ENCODE assay signal across 17 cellular contexts in the genomic region with DNA sequence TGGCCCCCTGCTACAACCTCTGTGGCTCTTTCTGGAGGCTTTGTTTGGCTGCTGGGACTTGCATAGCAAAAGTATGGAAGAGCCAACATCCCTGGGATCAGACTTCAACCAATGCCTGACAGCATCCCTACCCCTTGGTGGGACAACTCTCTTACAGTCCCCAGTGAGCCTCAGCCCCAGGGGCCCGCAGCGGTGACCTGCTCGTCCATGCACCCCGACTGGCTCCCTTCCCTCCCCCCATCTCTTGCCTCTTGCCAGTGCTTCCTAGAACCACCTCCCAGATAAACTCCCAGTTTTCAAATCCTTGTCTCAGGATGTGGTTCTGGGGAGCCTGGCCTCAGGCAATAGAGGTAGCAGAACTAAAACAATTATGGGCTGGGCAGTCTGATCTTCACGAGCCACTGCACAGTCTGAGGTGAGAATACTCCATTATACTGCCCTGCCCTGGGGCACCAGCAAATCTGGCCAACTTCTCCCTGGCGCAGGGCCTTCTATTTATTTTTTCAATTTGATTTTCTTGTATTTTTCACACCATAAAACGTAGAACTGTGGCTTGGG.
"Had no signal": no experiment of that assay in that cellular context is flagged by ENCODE, and none has a peak within 500 bp of the region (broad histone marks: within the 10 kb centered on the region; RNA-seq: fewer than 3 reads in every experiment).

No MANE protein-coding gene starts in this region.

- H3K4me1 Mint-ChIP-seq: stimulated activated memory B cell treated with anti-CD40 and anti-IgM and Interleukin-4, amounts not matched to agents 10 μg/mL and 1 μg/mL and 100 μg/mL, for 72 hours had no signal

- DNase-seq: effector memory CD8-positive, alpha-beta T cell; gastrocnemius medialis; heart right ventricle; hypothalamus; islet precursor cell; midbrain; nucleus accumbens; ovary; right cardiac atrium; stimulated activated CD4-positive, alpha-beta T cell treated with anti-CD3 and anti-CD28 coated beads, Interleukin-4, amount 100 ng/mL, for 1 hour; tibial artery; upper lobe of left lung; uterus had no signal

- H3K4me3 Mint-ChIP-seq: dendritic cell treated with granulocyte-macrophage colony-stimulating factor and Interleukin-4, amounts not matched to agents 40 ng/mL and 50 ng/mL, for 4 days; effector memory CD8-positive, alpha-beta T cell; stimulated activated memory B cell treated with anti-CD40 and anti-IgM and Interleukin-4, amounts not matched to agents 10 μg/mL and 1 μg/mL and 100 μg/mL, for 72 hours; stimulated activated naive CD8-positive, alpha-beta T cell treated with anti-CD3 and anti-CD28 coated beads, Interleukin-15, Interleukin-2, amounts not matched to agents 100 ng/mL and 50 ng/mL, for 24 hours had no signal

- H3K36me3 Mint-ChIP-seq: stimulated activated memory B cell treated with anti-CD40 and anti-IgM and Interleukin-4, amounts not matched to agents 10 μg/mL and 1 μg/mL and 100 μg/mL, for 72 hours had no signal

- H3K9me3 Mint-ChIP-seq: dendritic cell treated with granulocyte-macrophage colony-stimulating factor and Interleukin-4, amounts not matched to agents 40 ng/mL and 50 ng/mL, for 4 days; effector memory CD8-positive, alpha-beta T cell; stimulated activated memory B cell treated with anti-CD40 and anti-IgM and Interleukin-4, amounts not matched to agents 10 μg/mL and 1 μg/mL and 100 μg/mL, for 72 hours; stimulated activated naive CD8-positive, alpha-beta T cell treated with anti-CD3 and anti-CD28 coated beads, Interleukin-15, Interleukin-2, amounts not matched to agents 100 ng/mL and 50 ng/mL, for 24 hours had no signal

- H3K27ac Mint-ChIP-seq: dendritic cell treated with granulocyte-macrophage colony-stimulating factor and Interleukin-4, amounts not matched to agents 40 ng/mL and 50 ng/mL, for 4 days; effector memory CD8-positive, alpha-beta T cell; progenitor cell of endocrine pancreas; stimulated activated memory B cell treated with anti-CD40 and anti-IgM and Interleukin-4, amounts not matched to agents 10 μg/mL and 1 μg/mL and 100 μg/mL, for 72 hours; stimulated activated naive CD8-positive, alpha-beta T cell treated with anti-CD3 and anti-CD28 coated beads, Interleukin-15, Interleukin-2, amounts not matched to agents 100 ng/mL and 50 ng/mL, for 24 hours had no signal
